ENCODE assay signal across 20 cellular contexts in genomic region chr1:199780948-199781347, GRCh38.
A peak's percentile ranks its signal among the peaks of the same experiment; 100 is the strongest.
DNase-seq lines count a peak whose midpoint lies in the region; FAIRE-seq and TF ChIP-seq lines count a peak whose summit lies in the region.
"Had no signal": no experiment of that assay in that cellular context is flagged by ENCODE, and none has a peak within 500 bp of the region (broad histone marks: within the 10 kb centered on the region; RNA-seq: fewer than 3 reads in every experiment).

No MANE protein-coding gene starts in this region.

- intact Hi-C loops in vagina (cut with DNase I), result no loop called here

- H3K9me3 ChIP-seq in vagina, result no peaks in the 10 kb centered on the region
- H3K9me3 ChIP-seq: BLaER1 had no signal

- no peaks in the 10 kb centered on the region for H3K36me3 Mint-ChIP-seq in T-helper 2 cell treated with Interferon-gamma antibody and Interleukin-4, amounts not matched to agents 5 μg/mL and 100 μg/mL, for 36 hours (ENCODE audit: low read depth)
- H3K36me3 Mint-ChIP-seq: naive thymus-derived CD4-positive, alpha-beta T cell had no signal

- no peak overlapping the region for H3K4me3 ChIP-seq in AG10803 (ENCODE audit: low read length)
- no peak overlapping the region for H3K4me3 ChIP-seq in astrocyte of the spinal cord (ENCODE audit: low read depth, low read length)
- no peak overlapping the region for H3K4me3 ChIP-seq in vagina
- H3K4me3 ChIP-seq: BLaER1, skin epidermis had no signal

- H3K36me3 ChIP-seq in vagina, result no peaks in the 10 kb centered on the region
- H3K36me3 ChIP-seq: BLaER1 had no signal

- in situ Hi-C loops in astrocyte of the spinal cord (cut with HindIII; ENCODE audit: low sequenced_read_pairs), result no loop called here

- FAIRE-seq in islet of Langerhans (lab: Jason Lieb, UNC), result peak; percentile 56

- H3K9me3 Mint-ChIP-seq in T-helper 2 cell treated with Interferon-gamma antibody and Interleukin-4, amounts not matched to agents 5 μg/mL and 100 μg/mL, for 36 hours, result no peaks in the 10 kb centered on the region
- H3K9me3 Mint-ChIP-seq: activated B cell treated with CpG ODN at 0.5 μM for 24 hours; naive thymus-derived CD4-positive, alpha-beta T cell; T-helper 1 cell treated with Interleukin-12 subunit alpha and Interleukin-12 subunit beta and Interleukin-4 antibody, amounts not matched to agents 30 μg/mL and 1 μg/mL, for 36 hours had no signal

- no peak for TF ChIP-seq CTCF in AG10803 (conservative IDR thresholded peaks at IDR 0.05; ENCODE audit: low read length)
- no peak for TF ChIP-seq CTCF in astrocyte of the spinal cord (IDR thresholded peaks at IDR 0.05; ENCODE audit: low read depth, low read length)
- no peak for TF ChIP-seq CTCF in vagina (IDR thresholded peaks at IDR 0.05)

- H3K27me3 ChIP-seq in vagina, result no peaks in the 10 kb centered on the region
- H3K27me3 ChIP-seq: BLaER1 had no signal

- no peak overlapping the region for H3K4me3 Mint-ChIP-seq in T-helper 2 cell treated with Interferon-gamma antibody and Interleukin-4, amounts not matched to agents 5 μg/mL and 100 μg/mL, for 36 hours
- H3K4me3 Mint-ChIP-seq: activated B cell treated with CpG ODN at 0.5 μM for 24 hours; naive thymus-derived CD4-positive, alpha-beta T cell; T-helper 1 cell treated with Interleukin-12 subunit alpha and Interleukin-12 subunit beta and Interleukin-4 antibody, amounts not matched to agents 30 μg/mL and 1 μg/mL, for 36 hours had no signal

- H3K4me1 Mint-ChIP-seq in T-helper 2 cell treated with Interferon-gamma antibody and Interleukin-4, amounts not matched to agents 5 μg/mL and 100 μg/mL, for 36 hours (ENCODE audit: low read depth), result no peaks in the 10 kb centered on the region

- peak; percentile 19 for DNase-seq in AG10803 (ENCODE audit: low read depth)
- peak; percentile 23 for DNase-seq in HT1080 (ENCODE audit: low read depth)
- DNase-seq in astrocyte of the spinal cord (ENCODE audit: low read depth, low spot score), result peak; percentile 60
- DNase-seq in central memory CD4-positive, alpha-beta T cell, result no peak
- DNase-seq in T-helper 2 cell, result no peak
- DNase-seq in vagina (ENCODE audit: extremely low spot score in 2 of 2), result no peak
- DNase-seq in T-helper 2 cell treated with Interferon-gamma antibody and Interleukin-4, amounts not matched to agents 5 μg/mL and 100 μg/mL, for 36 hours (ENCODE audit: low spot score), result no peak
- DNase-seq: activated B cell treated with CpG ODN at 0.5 μM for 24 hours; activated CD8-positive, alpha-beta memory T cell treated with anti-CD3 and anti-CD28 coated beads for 24 hours; MM.1S; naive thymus-derived CD4-positive, alpha-beta T cell; NCI-H2029 treated with DMSO at 0.1 percent for 48 hours; SIG-M5; stimulated activated CD4-positive, alpha-beta T cell treated with anti-CD3 and anti-CD28 coated beads, Interleukin-4, amount 100 ng/mL, for 1 hour; substantia nigra had no signal

- TF ChIP-seq POLR2A in vagina (IDR thresholded peaks at IDR 0.05), result no peak

- H3K27me3 Mint-ChIP-seq in T-helper 2 cell treated with Interferon-gamma antibody and Interleukin-4, amounts not matched to agents 5 μg/mL and 100 μg/mL, for 36 hours (ENCODE audit: low read depth), result no peaks in the 10 kb centered on the region

- no peak overlapping the region for H3K27ac ChIP-seq in vagina
- H3K27ac ChIP-seq: BLaER1, parathyroid adenoma, skin epidermis had no signal

- no peaks in the 10 kb centered on the region for H3K4me1 ChIP-seq in vagina
- H3K4me1 ChIP-seq: BLaER1, parathyroid adenoma had no signal

- no peak overlapping the region for H3K27ac Mint-ChIP-seq in T-helper 2 cell treated with Interferon-gamma antibody and Interleukin-4, amounts not matched to agents 5 μg/mL and 100 μg/mL, for 36 hours
- H3K27ac Mint-ChIP-seq: activated B cell treated with CpG ODN at 0.5 μM for 24 hours; naive thymus-derived CD4-positive, alpha-beta T cell; T-helper 1 cell treated with Interleukin-12 subunit alpha and Interleukin-12 subunit beta and Interleukin-4 antibody, amounts not matched to agents 30 μg/mL and 1 μg/mL, for 36 hours had no signal

Comparison
In these comparisons a context has a peak if more than half of its experiments do, and no peak if none do; other contexts are left out.
1. DNase-seq: peak in AG10803 (single experiment), HT1080 (single experiment) and astrocyte of the spinal cord (single experiment); none in central memory CD4-positive, alpha-beta T cell (single experiment), T-helper 2 cell (0 of 5), vagina (0 of 2) and T-helper 2 cell treated with Interferon-gamma antibody and Interleukin-4, amounts not matched to agents 5 μg/mL and 100 μg/mL, for 36 hours (single experiment).